In the genomic region with DNA sequence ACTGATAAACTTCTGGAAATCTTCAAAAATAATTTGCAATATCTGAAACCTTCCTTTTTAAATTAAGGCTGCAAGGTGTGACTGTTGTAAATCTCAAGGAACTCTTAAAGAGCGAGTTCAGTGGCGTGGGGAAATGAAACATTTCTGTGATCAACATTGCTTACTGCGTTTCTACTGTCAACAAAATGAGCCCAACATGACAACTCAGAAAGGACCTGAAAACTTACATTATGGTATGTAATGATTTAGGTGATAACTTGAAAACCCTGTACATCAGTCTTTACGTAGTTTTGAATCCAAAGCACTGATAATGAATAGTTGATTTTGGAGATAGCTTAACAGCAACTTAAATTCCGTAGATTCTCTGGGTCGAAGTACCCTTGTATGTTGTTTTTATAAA, we compare ENCODE assay signal across 1 cellular context.
TF ChIP-seq lines count a peak whose summit lies in the region.

No MANE protein-coding gene starts in this region.

TF ChIP-seq in WTC11, 78 proteins besides CTCF, POLR2A, EP300 and RAD21 (continued from another document):
- TF ChIP-seq, protein P1, sequence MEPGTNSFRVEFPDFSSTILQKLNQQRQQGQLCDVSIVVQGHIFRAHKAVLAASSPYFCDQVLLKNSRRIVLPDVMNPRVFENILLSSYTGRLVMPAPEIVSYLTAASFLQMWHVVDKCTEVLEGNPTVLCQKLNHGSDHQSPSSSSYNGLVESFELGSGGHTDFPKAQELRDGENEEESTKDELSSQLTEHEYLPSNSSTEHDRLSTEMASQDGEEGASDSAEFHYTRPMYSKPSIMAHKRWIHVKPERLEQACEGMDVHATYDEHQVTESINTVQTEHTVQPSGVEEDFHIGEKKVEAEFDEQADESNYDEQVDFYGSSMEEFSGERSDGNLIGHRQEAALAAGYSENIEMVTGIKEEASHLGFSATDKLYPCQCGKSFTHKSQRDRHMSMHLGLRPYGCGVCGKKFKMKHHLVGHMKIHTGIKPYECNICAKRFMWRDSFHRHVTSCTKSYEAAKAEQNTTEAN (CRISPR knock-in tag; IDR thresholded peaks at IDR 0.05), result no peak
- no peak for TF ChIP-seq ARID4B (CRISPR knock-in tag; IDR thresholded peaks at IDR 0.05; ENCODE audit: borderline replicate concordance)
- no peak for TF ChIP-seq ETV6 (CRISPR knock-in tag; IDR thresholded peaks at IDR 0.05)
- TF ChIP-seq EMX1 (CRISPR knock-in tag; IDR thresholded peaks at IDR 0.05), result no peak
- TF ChIP-seq, protein P2, sequence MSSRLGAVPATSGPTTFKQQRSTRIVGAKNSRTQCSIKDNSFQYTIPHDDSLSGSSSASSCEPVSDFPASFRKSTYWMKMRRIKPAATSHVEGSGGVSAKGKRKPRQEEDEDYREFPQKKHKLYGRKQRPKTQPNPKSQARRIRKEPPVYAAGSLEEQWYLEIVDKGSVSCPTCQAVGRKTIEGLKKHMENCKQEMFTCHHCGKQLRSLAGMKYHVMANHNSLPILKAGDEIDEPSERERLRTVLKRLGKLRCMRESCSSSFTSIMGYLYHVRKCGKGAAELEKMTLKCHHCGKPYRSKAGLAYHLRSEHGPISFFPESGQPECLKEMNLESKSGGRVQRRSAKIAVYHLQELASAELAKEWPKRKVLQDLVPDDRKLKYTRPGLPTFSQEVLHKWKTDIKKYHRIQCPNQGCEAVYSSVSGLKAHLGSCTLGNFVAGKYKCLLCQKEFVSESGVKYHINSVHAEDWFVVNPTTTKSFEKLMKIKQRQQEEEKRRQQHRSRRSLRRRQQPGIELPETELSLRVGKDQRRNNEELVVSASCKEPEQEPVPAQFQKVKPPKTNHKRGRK (CRISPR knock-in tag; IDR thresholded peaks at IDR 0.05; ENCODE audit: borderline replicate concordance), result no peak
- TF ChIP-seq, protein P3, sequence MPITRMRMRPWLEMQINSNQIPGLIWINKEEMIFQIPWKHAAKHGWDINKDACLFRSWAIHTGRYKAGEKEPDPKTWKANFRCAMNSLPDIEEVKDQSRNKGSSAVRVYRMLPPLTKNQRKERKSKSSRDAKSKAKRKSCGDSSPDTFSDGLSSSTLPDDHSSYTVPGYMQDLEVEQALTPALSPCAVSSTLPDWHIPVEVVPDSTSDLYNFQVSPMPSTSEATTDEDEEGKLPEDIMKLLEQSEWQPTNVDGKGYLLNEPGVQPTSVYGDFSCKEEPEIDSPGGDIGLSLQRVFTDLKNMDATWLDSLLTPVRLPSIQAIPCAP (CRISPR knock-in tag; IDR thresholded peaks at IDR 0.05), result no peak
- TF ChIP-seq JUN (CRISPR knock-in tag; IDR thresholded peaks at IDR 0.05), result no peak
- TF ChIP-seq ATF2 (CRISPR knock-in tag; IDR thresholded peaks at IDR 0.05; ENCODE audit: borderline replicate concordance, low read depth), result no peak
- TF ChIP-seq ZNF423 (CRISPR knock-in tag; IDR thresholded peaks at IDR 0.05), result no peak
- no peak for TF ChIP-seq ZNF138 (CRISPR knock-in tag; conservative IDR thresholded peaks at IDR 0.05)
- TF ChIP-seq SMAD4 (CRISPR knock-in tag; IDR thresholded peaks at IDR 0.05), result no peak
- no peak for TF ChIP-seq NR1H2 (CRISPR knock-in tag; IDR thresholded peaks at IDR 0.05)
- TF ChIP-seq, protein P4, sequence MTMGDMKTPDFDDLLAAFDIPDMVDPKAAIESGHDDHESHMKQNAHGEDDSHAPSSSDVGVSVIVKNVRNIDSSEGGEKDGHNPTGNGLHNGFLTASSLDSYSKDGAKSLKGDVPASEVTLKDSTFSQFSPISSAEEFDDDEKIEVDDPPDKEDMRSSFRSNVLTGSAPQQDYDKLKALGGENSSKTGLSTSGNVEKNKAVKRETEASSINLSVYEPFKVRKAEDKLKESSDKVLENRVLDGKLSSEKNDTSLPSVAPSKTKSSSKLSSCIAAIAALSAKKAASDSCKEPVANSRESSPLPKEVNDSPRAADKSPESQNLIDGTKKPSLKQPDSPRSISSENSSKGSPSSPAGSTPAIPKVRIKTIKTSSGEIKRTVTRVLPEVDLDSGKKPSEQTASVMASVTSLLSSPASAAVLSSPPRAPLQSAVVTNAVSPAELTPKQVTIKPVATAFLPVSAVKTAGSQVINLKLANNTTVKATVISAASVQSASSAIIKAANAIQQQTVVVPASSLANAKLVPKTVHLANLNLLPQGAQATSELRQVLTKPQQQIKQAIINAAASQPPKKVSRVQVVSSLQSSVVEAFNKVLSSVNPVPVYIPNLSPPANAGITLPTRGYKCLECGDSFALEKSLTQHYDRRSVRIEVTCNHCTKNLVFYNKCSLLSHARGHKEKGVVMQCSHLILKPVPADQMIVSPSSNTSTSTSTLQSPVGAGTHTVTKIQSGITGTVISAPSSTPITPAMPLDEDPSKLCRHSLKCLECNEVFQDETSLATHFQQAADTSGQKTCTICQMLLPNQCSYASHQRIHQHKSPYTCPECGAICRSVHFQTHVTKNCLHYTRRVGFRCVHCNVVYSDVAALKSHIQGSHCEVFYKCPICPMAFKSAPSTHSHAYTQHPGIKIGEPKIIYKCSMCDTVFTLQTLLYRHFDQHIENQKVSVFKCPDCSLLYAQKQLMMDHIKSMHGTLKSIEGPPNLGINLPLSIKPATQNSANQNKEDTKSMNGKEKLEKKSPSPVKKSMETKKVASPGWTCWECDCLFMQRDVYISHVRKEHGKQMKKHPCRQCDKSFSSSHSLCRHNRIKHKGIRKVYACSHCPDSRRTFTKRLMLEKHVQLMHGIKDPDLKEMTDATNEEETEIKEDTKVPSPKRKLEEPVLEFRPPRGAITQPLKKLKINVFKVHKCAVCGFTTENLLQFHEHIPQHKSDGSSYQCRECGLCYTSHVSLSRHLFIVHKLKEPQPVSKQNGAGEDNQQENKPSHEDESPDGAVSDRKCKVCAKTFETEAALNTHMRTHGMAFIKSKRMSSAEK (CRISPR knock-in tag; IDR thresholded peaks at IDR 0.05; ENCODE audit: borderline replicate concordance), result no peak
